8 cellular contexts compared by ENCODE assay signal in the genomic region with DNA sequence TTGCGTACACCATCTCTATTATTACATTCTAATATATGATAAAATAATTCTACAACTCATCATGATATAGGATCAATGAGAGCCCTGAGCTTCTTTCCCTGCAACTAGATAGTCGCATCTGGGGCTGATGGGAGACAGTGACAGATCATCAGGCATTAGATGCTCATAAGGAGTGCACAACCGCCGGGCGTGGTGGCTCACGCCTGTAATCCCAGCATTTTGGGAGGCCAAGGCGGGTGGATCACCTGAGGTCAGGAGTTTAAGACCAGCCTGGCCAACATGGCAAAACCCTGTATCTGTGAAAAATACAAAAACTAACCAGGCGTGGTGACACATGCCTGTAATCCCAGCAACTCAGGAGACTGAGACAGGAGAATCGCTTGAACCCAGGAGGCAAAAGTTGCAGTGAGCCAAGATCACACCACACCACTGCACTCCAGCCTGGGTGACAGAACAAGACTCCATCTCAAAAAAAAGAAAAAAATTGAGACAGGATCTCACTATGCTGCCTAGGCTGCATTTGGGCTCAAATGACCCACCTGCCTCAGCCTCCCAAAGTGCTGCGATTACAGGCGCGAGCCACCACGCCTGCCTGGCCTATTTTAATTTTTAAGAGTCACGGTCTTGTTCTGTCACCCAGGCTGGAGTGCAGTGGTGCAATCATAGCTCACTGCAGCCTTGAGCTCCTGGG. TPM values are rescaled to one million over a fixed set of nuclear protein-coding genes. Genes with fewer than 3 reads are reported as not detected.
DNase-seq lines count a peak whose midpoint lies in the region; ATAC-seq, FAIRE-seq and TF ChIP-seq lines count a peak whose summit lies in the region.
"Not testable (repeated sequence)": the region's sequence is repeated elsewhere in the genome, so short reads cannot be mapped to it uniquely, and the experiment has no call there.

No MANE protein-coding gene starts in this region.

- not testable (repeated sequence) for H3K9me3 Mint-ChIP-seq in activated CD8-positive, alpha-beta memory T cell treated with anti-CD3 and anti-CD28 coated beads, Interleukin-2, amount 10 ng/mL, durations not matched to agents 7 days and 5 days (ENCODE audit: low read depth); natural killer cell

- in situ Hi-C loops in GM12878 (cut with MboI), result not testable (repeated sequence)

- peak; percentile 43 for DNase-seq in DMS 273 treated with DMSO at 0.1 percent for 48 hours (lab: John Stamatoyannopoulos, UW)
- DNase-seq in HEK293T (ENCODE audit: extremely low spot score); SK-N-MC (ENCODE audit: low read depth, low spot score); GM12878 (ENCODE audit: low read depth, low spot score); natural killer cell; stomach: not testable (repeated sequence)
- DNase-seq in activated CD8-positive, alpha-beta memory T cell treated with anti-CD3 and anti-CD28 coated beads, Interleukin-2, amount 10 ng/mL, durations not matched to agents 7 days and 5 days, result peak; percentile 58
- DNase-seq in foreskin fibroblast, result peak; percentile 29 to 50

- H3K36me3 ChIP-seq in SK-N-MC (ENCODE audit: insufficient read depth, low read length) (peaks cover 46% of the 10 kb centered on the region), GM12878 (ENCODE audit: control insufficient read depth in 2 of 2, insufficient read depth in 2 of 2, low read length in 1 of 2) (peaks cover 32 to 35% of the 10 kb centered on the region in 2 experiments), stomach (peaks cover 40 to 58% (median 52%) of the 10 kb centered on the region in 4 donors)

- FAIRE-seq in GM12878 (lab: Jason Lieb, UNC), result not testable (repeated sequence)

- not testable (repeated sequence) for H3K4me1 ChIP-seq in GM12878 (ENCODE audit: control insufficient read depth, insufficient read depth, low read length)
- H3K4me1 ChIP-seq in stomach, result peaks cover 8 to 31% (median 22%) of the 10 kb centered on the region in 4 donors

- H3K9me3 ChIP-seq in SK-N-MC (ENCODE audit: low read depth, low read length); GM12878 (replicated peaks; ENCODE audit: control insufficient read depth, insufficient read depth, low read length); stomach: not testable (repeated sequence)

- H3K79me2 ChIP-seq in GM12878 (ENCODE audit: control insufficient read depth, insufficient read depth, low read length), result peaks cover 34% of the 10 kb centered on the region

- H3K27me3 Mint-ChIP-seq in activated CD8-positive, alpha-beta memory T cell treated with anti-CD3 and anti-CD28 coated beads, Interleukin-2, amount 10 ng/mL, durations not matched to agents 7 days and 5 days; natural killer cell (ENCODE audit: low read depth in 2 of 2): not testable (repeated sequence)

- H3K4me2 ChIP-seq in GM12878 (ENCODE audit: control insufficient read depth, insufficient read depth), result not testable (repeated sequence)

- SMC1A ChIA-PET in GM12878 (lab: Charles Lee; ENCODE audit: uncharacterized antibody, unreplicated experiment), result interaction anchor here (1.2 to 4.0 kb wide), 3 partner anchors 9 to 34 kb away, joined by 3 to 30 read pairs (median 11); no protein-coding TSS in a partner anchor

- not testable (repeated sequence) for H3K9ac ChIP-seq in SK-N-MC (ENCODE audit: insufficient read length); GM12878 (ENCODE audit: control insufficient read depth, insufficient read depth, low read length)

- not testable (repeated sequence) for H2AFZ ChIP-seq in GM12878 (ENCODE audit: control insufficient read depth, low read depth, low read length)

- intact Hi-C loops in GM12878 (cut with micrococcal nuclease; ENCODE audit: unreplicated experiment), result loop anchor here (1.0 kb wide), 1 partner anchor 30 kb away; no protein-coding TSS in a partner anchor
- intact Hi-C loops in natural killer cell (cut with micrococcal nuclease); stomach (cut with DNase I; ENCODE audit: low total_unique reads): not testable (repeated sequence)

- peak overlapping the region; percentile 90 for H3K27ac Mint-ChIP-seq in activated CD8-positive, alpha-beta memory T cell treated with anti-CD3 and anti-CD28 coated beads, Interleukin-2, amount 10 ng/mL, durations not matched to agents 7 days and 5 days
- peak overlapping the region; percentile 95 for H3K27ac Mint-ChIP-seq in natural killer cell

- 79% methylated on average over 14 of the region's 14 CpGs for WGBS in GM12878 (ENCODE audit: insufficient coverage, insufficient replicate concordance, low lambda C conversion rate, missing lambda C conversion rate)
- 78 to 86% (median 78%) methylated on average over 14 of the region's 14 CpGs for WGBS in stomach, 5 donors

- CTCF ChIA-PET in HEK293T (lab: Yijun Ruan, JAX), result not testable (repeated sequence)
- CTCF ChIA-PET in activated CD8-positive, alpha-beta memory T cell treated with anti-CD3 and anti-CD28 coated beads, Interleukin-2, amount 10 ng/mL, durations not matched to agents 7 days and 5 days (lab: Charles Lee), result interaction anchor here (0.6 to 5.1 kb wide), 5 partner anchors 10 to 198 kb away, joined by 3 to 46 read pairs (median 4); no protein-coding TSS in a partner anchor
- CTCF ChIA-PET in GM12878 (lab: Yijun Ruan, JAX), result interaction anchor here (1.1 to 3.7 kb wide), 5 partner anchors 30 to 141 kb away, joined by 4 to 34 read pairs (median 6); no protein-coding TSS in a partner anchor

- H3K27ac ChIP-seq in SK-N-MC, result peak overlapping the region; percentile 46
- not testable (repeated sequence) for H3K27ac ChIP-seq in GM12878 (ENCODE audit: control insufficient read depth, insufficient read depth)
- peak overlapping the region in 4 of 5 donors; percentile 4 to 97 (median 36) for H3K27ac ChIP-seq in stomach

- H3K36me3 Mint-ChIP-seq in activated CD8-positive, alpha-beta memory T cell treated with anti-CD3 and anti-CD28 coated beads, Interleukin-2, amount 10 ng/mL, durations not matched to agents 7 days and 5 days, result peaks cover 48% of the 10 kb centered on the region
- H3K36me3 Mint-ChIP-seq in natural killer cell, result peaks cover 15% of the 10 kb centered on the region

- TF ChIP-seq POLR2A in GM12878 (IDR thresholded peaks at IDR 0.05; ENCODE audit: low read depth, low read length); stomach (IDR thresholded peaks at IDR 0.05): not testable (repeated sequence)

- RAD21 ChIA-PET in GM12878 (lab: Charles Lee; ENCODE audit: unreplicated experiment), result interaction anchor here (0.6 to 3.4 kb wide), 6 partner anchors 9 to 285 kb away, joined by 3 to 28 read pairs (median 6); no protein-coding TSS in a partner anchor

- not testable (repeated sequence) for H3K4me3 ChIP-seq in SK-N-MC; GM12878; foreskin fibroblast (ENCODE audit: low read depth in 1 of 2, low read length in 2 of 2); stomach

- not testable (repeated sequence) for TF ChIP-seq CTCF in GM12878 (IDR thresholded peaks at IDR 0.05 in 2 of 3, conservative IDR thresholded peaks at IDR 0.05 in 1 of 3; ENCODE audit: control insufficient read depth in 2 of 3, extremely low read depth in 1 of 3, insufficient read depth in 1 of 3, low read depth in 3 of 3, low read length in 3 of 3); foreskin fibroblast (IDR thresholded peaks at IDR 0.05; ENCODE audit: low read depth, low read length); natural killer cell (IDR thresholded peaks at IDR 0.05); stomach (IDR thresholded peaks at IDR 0.05)

- H3K4me3 Mint-ChIP-seq in activated CD8-positive, alpha-beta memory T cell treated with anti-CD3 and anti-CD28 coated beads, Interleukin-2, amount 10 ng/mL, durations not matched to agents 7 days and 5 days, result peak overlapping the region; percentile 98
- H3K4me3 Mint-ChIP-seq in natural killer cell, result not testable (repeated sequence)

- not testable (repeated sequence) for ATAC-seq in activated CD8-positive, alpha-beta memory T cell treated with anti-CD3 and anti-CD28 coated beads, Interleukin-2, amount 10 ng/mL, durations not matched to agents 7 days and 5 days; natural killer cell
- peak; percentile 2 for ATAC-seq in GM12878

- H3K4me1 Mint-ChIP-seq in activated CD8-positive, alpha-beta memory T cell treated with anti-CD3 and anti-CD28 coated beads, Interleukin-2, amount 10 ng/mL, durations not matched to agents 7 days and 5 days, result peaks cover 30% of the 10 kb centered on the region
- H3K4me1 Mint-ChIP-seq in natural killer cell, result peaks cover 36 to 42% of the 10 kb centered on the region in 2 donors

- H3K27me3 ChIP-seq in GM12878 (replicated peaks in 1 of 2; ENCODE audit: control insufficient read depth in 2 of 2, insufficient read depth in 2 of 2, low read length in 1 of 2); stomach: not testable (repeated sequence)

- peaks cover 23% of the 10 kb centered on the region for H4K20me1 ChIP-seq in GM12878 (ENCODE audit: control insufficient read depth, insufficient read depth)

- not testable (repeated sequence) for TF ChIP-seq RAD21 in GM12878 (IDR thresholded peaks at IDR 0.05; ENCODE audit: insufficient read depth, low read depth, low read length)

- BruUV-seq in GM12878 (replicated peaks; lab: Mats Ljungman, UMichigan), result not testable (repeated sequence)

- POLR2A ChIA-PET in HEK293T (lab: Yijun Ruan, JAX) (interaction anchor here (0.7 to 1.1 kb wide), 2 partner anchors 12 to 27 kb away, joined by 3 to 5 read pairs; no protein-coding TSS in a partner anchor), GM12878 (lab: Charles Lee) (interaction anchor here (0.6 to 2.0 kb wide), 4 partner anchors 11 to 120 kb away, joined by 3 to 12 read pairs (median 4); no protein-coding TSS in a partner anchor)

- TF ChIP-seq EP300 in GM12878 (IDR thresholded peaks at IDR 0.05; ENCODE audit: borderline replicate concordance in 1 of 2, control insufficient read depth in 1 of 2, low read depth in 2 of 2, low read length in 2 of 2); stomach (IDR thresholded peaks at IDR 0.05): not testable (repeated sequence)

RNA-seq across cellular contexts. Expression of gene ACTB, which starts 5.7 kb away (rescaled TPM):
- over 10,000 TPM; 10,813 to 11,083 TPM for total RNA-seq in activated CD8-positive, alpha-beta memory T cell treated with anti-CD3 and anti-CD28 coated beads, Interleukin-2, amount 10 ng/mL, durations not matched to agents 7 days and 5 days
- total RNA-seq in GM12878 (2013; cell fraction: nucleolus; rRNA removed), result 1,974 and 2,098 TPM in 2 replicates
- total RNA-seq in GM12878 (2014; rRNA removed), result 5,201 and 6,104 TPM in 2 replicates
- total RNA-seq in GM12878 (2014; rRNA removed; fragmentation: Illumina TruSeq; extraction: Trizol), result 5,689 and 6,359 TPM in 2 replicates
- 16,196 and 16,641 TPM in 2 replicates for total RNA-seq in GM12878 (2021)
- 7,864 TPM for polyA plus RNA-seq in GM12878 (2011; ENCODE audit: low read depth)
- 1,147 and 2,786 TPM in 2 replicates for polyA plus RNA-seq in GM12878 (2011; rRNA removed)
- polyA plus RNA-seq in GM12878 (2011; cell fraction: cytosol; rRNA removed), result 3,130 and 4,314 TPM in 2 replicates
- 6,255 and 8,387 TPM in 2 replicates for polyA plus RNA-seq in GM12878 (2011; cell fraction: nucleus; rRNA removed)
- 9,522 and 10,892 TPM in 2 replicates for polyA plus RNA-seq in GM12878 (2012)
- polyA plus RNA-seq in GM12878 (2014; fragmentation: Illumina TruSeq; extraction: Trizol), result 10,962 and 12,114 TPM in 2 replicates
- over 10,000 TPM; 10,715 to 12,414 TPM for polyA plus RNA-seq in GM12878 (2014; fragmentation: Nextera tagmentation; extraction: Ambion mirVana)
- polyA plus RNA-seq in GM12878 (2014; rRNA removed), result 5,798 and 7,688 TPM in 2 replicates
- polyA plus RNA-seq in GM12878 (2016; fragmentation: Nextera tagmentation; extraction: Ambion mirVana), result over 10,000 TPM; 31,192 to 31,914 TPM
- 3,368 and 4,052 TPM in 2 replicates for polyA minus RNA-seq in GM12878 (2011; rRNA and poly(A)+ RNA removed)
- 3,847 and 4,043 TPM in 2 replicates for polyA minus RNA-seq in GM12878 (2011; cell fraction: cytosol; rRNA and poly(A)+ RNA removed)
- 1,573 and 2,410 TPM in 2 replicates for polyA minus RNA-seq in GM12878 (2011; cell fraction: nucleus; rRNA and poly(A)+ RNA removed)
- 1,000 to 10,000 TPM; 4,992 to 6,299 (median 6,160) TPM for total RNA-seq in natural killer cell
- 1,000 to 10,000 TPM; 1,436 to 4,897 (median 3,222) TPM for total RNA-seq in stomach
- polyA plus RNA-seq in stomach, result 1,000 to 10,000 TPM; 2,327 to 6,028 (median 4,530) TPM

RNA-seq across cellular contexts. Expression of gene FBXL18, which starts 11.1 kb away (rescaled TPM):
- total RNA-seq in activated CD8-positive, alpha-beta memory T cell treated with anti-CD3 and anti-CD28 coated beads, Interleukin-2, amount 10 ng/mL, durations not matched to agents 7 days and 5 days, result 10 to 100 TPM; 14.2 to 14.3 TPM
- 14.1 and 16.0 TPM in 2 replicates for total RNA-seq in GM12878 (2013; cell fraction: nucleolus; rRNA removed)
- total RNA-seq in GM12878 (2014; rRNA removed) (4.7 and 6.7 TPM in 2 replicates), GM12878 (2014; rRNA removed; fragmentation: Illumina TruSeq; extraction: Trizol) (2.0 and 2.8 TPM in 2 replicates), GM12878 (2021) (15.9 and 19.6 TPM in 2 replicates), natural killer cell (10 to 100 TPM; 12.5 to 15.8 (median 12.8) TPM), stomach (10 to 100 TPM in 4 of 5 donors, 1 to 10 TPM in 1; 2.8 to 23.2 (median 14.6) TPM)
- 1.1 TPM for polyA plus RNA-seq in GM12878 (2011; ENCODE audit: low read depth)
- polyA plus RNA-seq in GM12878 (2011; rRNA removed) (0.61 and 2.0 TPM in 2 replicates), GM12878 (2014; fragmentation: Illumina TruSeq; extraction: Trizol) (0.95 and 2.7 TPM in 2 replicates), GM12878 (2014; fragmentation: Nextera tagmentation; extraction: Ambion mirVana) (1 to 10 TPM in 1 of 2 experiments, under 1 TPM in 1; 0.80 to 1.1 TPM), GM12878 (2014; rRNA removed) (10.0 and 11.3 TPM in 2 replicates), GM12878 (2016; fragmentation: Nextera tagmentation; extraction: Ambion mirVana) (10 to 100 TPM; 13.6 to 14.8 TPM), stomach (1 to 10 TPM in 2 of 3 donors, under 1 TPM in 1; 0.93 to 2.2 (median 1.7) TPM)
- polyA plus RNA-seq in GM12878 (2011; cell fraction: cytosol; rRNA removed), result 2.1 and 3.8 TPM in 2 replicates
- 5.4 and 10.5 TPM in 2 replicates for polyA plus RNA-seq in GM12878 (2011; cell fraction: nucleus; rRNA removed)
- 3.4 TPM in 2 replicates for polyA plus RNA-seq in GM12878 (2012)
- polyA minus RNA-seq in GM12878 (2011; rRNA and poly(A)+ RNA removed), result 4.2 and 6.3 TPM in 2 replicates
- polyA minus RNA-seq in GM12878 (2011; cell fraction: cytosol; rRNA and poly(A)+ RNA removed), result 4.8 and 5.6 TPM in 2 replicates
- polyA minus RNA-seq in GM12878 (2011; cell fraction: nucleus; rRNA and poly(A)+ RNA removed), result 3.7 and 7.7 TPM in 2 replicates
